Comparison of ENCODE assay signal across 11 cellular contexts in genomic region chr15:90553248-90553745, GRCh38. TPM values are rescaled to one million over a fixed set of nuclear protein-coding genes. Genes with fewer than 3 reads are reported as not detected.
DNase-seq lines count a peak whose midpoint lies in the region; ATAC-seq and TF ChIP-seq lines count a peak whose summit lies in the region.
"Had no signal": no experiment of that assay in that cellular context is flagged by ENCODE, and none has a peak within 500 bp of the region (broad histone marks: within the 10 kb centered on the region; RNA-seq: fewer than 3 reads in every experiment).

No MANE protein-coding gene starts in this region.

- H3K4me1 Mint-ChIP-seq in activated T-helper 17 cell treated with anti-CD3 and anti-CD28 coated beads, Interleukin-2, amount 50 U/mL, for 72 hours = peaks cover 29% of the 10 kb centered on the region

- peak overlapping the region; percentile 21 for H3K4me2 ChIP-seq in hepatocyte

- H3K4me3 ChIP-seq in hepatocyte = no peak overlapping the region

- H3K9me3 Mint-ChIP-seq in activated T-helper 17 cell treated with anti-CD3 and anti-CD28 coated beads, Interleukin-2, amount 50 U/mL, for 72 hours = no peaks in the 10 kb centered on the region
- H3K9me3 Mint-ChIP-seq: T-cell had no signal

- DNase-seq in EL (peak; percentile 87), astrocyte of the hippocampus (ENCODE audit: low read depth, low spot score) (peak; percentile 32), hepatocyte (ENCODE audit: low spot score) (no peak), substantia nigra (lab: John Stamatoyannopoulos, UW) (peak in 3 of 49 donors; percentile 19 to 41 (median 37)), DMS79 treated with DMSO at 0.1 percent for 48 hours (lab: John Stamatoyannopoulos, UW) (no peak), SIG-M5 treated with dmso at 0.1 percent for 504 hours (lab: John Stamatoyannopoulos, UW; ENCODE audit: unreplicated experiment) (no peak), ureter (ENCODE audit: low spot score) (no peak)
- DNase-seq: stimulated activated naive CD4-positive, alpha-beta T cell treated with Interleukin-2 at 50 U/mL for 16 hours; T-cell had no signal

- no peaks in the 10 kb centered on the region for H3K27me3 Mint-ChIP-seq in activated T-helper 17 cell treated with anti-CD3 and anti-CD28 coated beads, Interleukin-2, amount 50 U/mL, for 72 hours
- H3K27me3 Mint-ChIP-seq: progenitor cell of endocrine pancreas, T-cell had no signal

- WGBS in hepatocyte (ENCODE audit: low lambda C conversion rate, missing lambda C conversion rate) = 49% methylated on average over 7 of the region's 7 CpGs

- H3K79me2 ChIP-seq in hepatocyte = peaks cover 44% of the 10 kb centered on the region

- H3K9me2 ChIP-seq in hepatocyte (replicated peaks; ENCODE audit: insufficient read depth) = no peaks in the 10 kb centered on the region

- H3K9me3 ChIP-seq in hepatocyte (ENCODE audit: low read depth) = no peaks in the 10 kb centered on the region

- H3K27ac ChIP-seq in hepatocyte (peak overlapping the region; percentile 26), substantia nigra (ENCODE audit: low read depth, low read length, poor library complexity, severe bottlenecking) (peak overlapping the region; percentile 75)

- H3K4me1 ChIP-seq in hepatocyte (ENCODE audit: insufficient read depth) = peaks cover 24% of the 10 kb centered on the region

- H3K27ac Mint-ChIP-seq in activated T-helper 17 cell treated with anti-CD3 and anti-CD28 coated beads, Interleukin-2, amount 50 U/mL, for 72 hours = no peak overlapping the region

- no peak for ATAC-seq in activated T-helper 17 cell treated with anti-CD3 and anti-CD28 coated beads, Interleukin-2, amount 50 U/mL, for 72 hours (replicated peaks)
- ATAC-seq: T-cell had no signal

- H3K27me3 ChIP-seq in hepatocyte = no peaks in the 10 kb centered on the region

- peaks cover 66% of the 10 kb centered on the region for H3K36me3 Mint-ChIP-seq in activated T-helper 17 cell treated with anti-CD3 and anti-CD28 coated beads, Interleukin-2, amount 50 U/mL, for 72 hours (ENCODE audit: low read depth)

- no peak overlapping the region for H3K4me3 Mint-ChIP-seq in activated T-helper 17 cell treated with anti-CD3 and anti-CD28 coated beads, Interleukin-2, amount 50 U/mL, for 72 hours
- H3K4me3 Mint-ChIP-seq: T-cell had no signal

- H4K20me1 ChIP-seq in hepatocyte (ENCODE audit: insufficient read depth, poor library complexity, severe bottlenecking) = no peaks in the 10 kb centered on the region

- H2AFZ ChIP-seq in hepatocyte = no peak overlapping the region

- no peaks in the 10 kb centered on the region for H3K36me3 ChIP-seq in hepatocyte (replicated peaks; ENCODE audit: insufficient read depth, low read depth)

- no peak for TF ChIP-seq CTCF in hepatocyte (IDR thresholded peaks at IDR 0.05; ENCODE audit: poor library complexity)

RNA-seq across cellular contexts. Expression of gene CRTC3, which starts 23.6 kb away (rescaled TPM):
- 15.3 and 15.7 TPM in 2 replicates for total RNA-seq in hepatocyte
- polyA plus RNA-seq in hepatocyte = 17.6 and 18.5 TPM in 2 replicates
- 10 to 100 TPM; 50.6 to 61.0 TPM for total RNA-seq in activated T-helper 17 cell treated with anti-CD3 and anti-CD28 coated beads, Interleukin-2, amount 50 U/mL, for 72 hours
- 55.7 TPM for total RNA-seq in ureter

Comparison
In these comparisons a context has a peak if more than half of its experiments do, and no peak if none do; other contexts are left out.
1. DNase-seq: peak in EL (single experiment) and astrocyte of the hippocampus (single experiment); none in hepatocyte (single experiment), DMS79 treated with DMSO at 0.1 percent for 48 hours (single experiment), SIG-M5 treated with dmso at 0.1 percent for 504 hours (single experiment) and ureter (single experiment).